In the genomic region with DNA sequence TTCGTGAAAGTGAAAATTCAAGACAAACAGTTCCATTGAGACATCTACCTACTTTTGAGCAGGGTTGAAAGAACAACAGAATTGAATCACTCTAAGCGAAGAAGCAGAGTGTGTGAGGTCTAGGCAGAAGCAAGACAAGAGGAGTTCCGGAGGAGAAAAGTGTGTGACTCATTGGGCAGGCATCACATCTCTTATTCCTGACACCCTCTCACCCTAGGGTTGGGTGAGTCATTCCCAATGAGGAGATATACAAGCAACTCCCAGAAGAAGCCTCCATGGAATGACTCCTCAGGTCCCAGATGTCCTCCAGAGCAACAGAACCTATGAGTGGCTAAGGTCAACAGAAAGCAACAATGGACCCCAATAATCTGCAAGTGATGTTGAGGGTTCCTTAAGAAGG, we compare ENCODE assay signal across 13 cellular contexts. TPM values are rescaled to one million over a fixed set of nuclear protein-coding genes. Genes with fewer than 3 reads are reported as not detected.
DNase-seq lines count a peak whose midpoint lies in the region; FAIRE-seq and TF ChIP-seq lines count a peak whose summit lies in the region.
"Had no signal": no experiment of that assay in that cellular context is flagged by ENCODE, and none has a peak within 500 bp of the region (broad histone marks: within the 10 kb centered on the region; RNA-seq: fewer than 3 reads in every experiment).

No MANE protein-coding gene starts in this region.

- H2AFZ ChIP-seq in ACC112 (ENCODE audit: low read length, unreplicated experiment): no peak overlapping the region

- no peak overlapping the region for H3K9ac ChIP-seq in kidney (ENCODE audit: low read length in 2 of 2)
- H3K9ac ChIP-seq: BLaER1 treated with 17β-estradiol and CSF1 and Interleukin-3, amounts not matched to agents 10 nM and 100 nM had no signal

- no peaks in the 10 kb centered on the region for H3K79me2 ChIP-seq in ACC112 (ENCODE audit: control insufficient read depth, insufficient read depth, low read length, unreplicated experiment)

- no peaks in the 10 kb centered on the region for H3K27me3 Mint-ChIP-seq in HFFc6 (ENCODE audit: insufficient read depth)
- H3K27me3 Mint-ChIP-seq: dendritic cell treated with granulocyte-macrophage colony-stimulating factor and Interleukin-4, amounts not matched to agents 40 ng/mL and 50 ng/mL, for 4 days had no signal

- H3K27me3 ChIP-seq in ACC112 (ENCODE audit: insufficient read depth, low read length): no peaks in the 10 kb centered on the region
- H3K27me3 ChIP-seq: BLaER1 treated with 17β-estradiol and CSF1 and Interleukin-3, amounts not matched to agents 10 nM and 100 nM had no signal

- intact Hi-C loops in kidney (cut with DNase I): no loop called here

- peaks cover 30% of the 10 kb centered on the region for H3K4me1 ChIP-seq in ACC112 (ENCODE audit: control insufficient read depth, insufficient read depth, low read length, unreplicated experiment)
- H3K4me1 ChIP-seq in kidney (ENCODE audit: control insufficient read depth in 1 of 2, insufficient read depth in 1 of 2, low read depth in 1 of 2, low read length in 2 of 2): no peaks in the 10 kb centered on the region
- H3K4me1 ChIP-seq: BLaER1 treated with 17β-estradiol and CSF1 and Interleukin-3, amounts not matched to agents 10 nM and 100 nM had no signal

- no peaks in the 10 kb centered on the region for H3K36me3 Mint-ChIP-seq in HFFc6 (ENCODE audit: low read depth)
- H3K36me3 Mint-ChIP-seq: natural killer cell treated with Interleukin-12 subunit alpha and Interleukin-12 subunit beta and Interleukin-15 and Interleukin-18, amount 100 ng/mL, for 72 hours had no signal

- DNase-seq in HFFc6 (peak; percentile 91), amniotic epithelial cell (ENCODE audit: low read depth) (peak; percentile 95), hepatic stellate cell (ENCODE audit: low spot score) (peak; percentile 74), UCSD-AML1 (lab: John Stamatoyannopoulos, UW; ENCODE audit: unreplicated experiment) (no peak), kidney (no peak), NOMO-1 treated with DMSO at 0.1 percent for 48 hours (lab: John Stamatoyannopoulos, UW; ENCODE audit: unreplicated experiment) (no peak)
- DNase-seq in effector CD8-positive, alpha-beta T cell (lab: John Stamatoyannopoulos, UW): no peak
- DNase-seq: activated effector memory CD4-positive, alpha-beta T cell treated with anti-CD3 and anti-CD28 coated beads, Interleukin-2, amount 50 U/mL, for 16 hours; NCI-H345 had no signal

- no peaks in the 10 kb centered on the region for H3K9me3 ChIP-seq in kidney (ENCODE audit: control insufficient read depth in 1 of 2, low read length in 2 of 2)
- H3K9me3 ChIP-seq: BLaER1 treated with 17β-estradiol and CSF1 and Interleukin-3, amounts not matched to agents 10 nM and 100 nM had no signal

- H3K9me3 Mint-ChIP-seq in HFFc6: no peaks in the 10 kb centered on the region
- H3K9me3 Mint-ChIP-seq: dendritic cell treated with granulocyte-macrophage colony-stimulating factor and Interleukin-4, amounts not matched to agents 40 ng/mL and 50 ng/mL, for 4 days had no signal

- TF ChIP-seq CTCF in HFFc6 (IDR thresholded peaks at IDR 0.05) (no peak), kidney (IDR thresholded peaks at IDR 0.05; ENCODE audit: borderline replicate concordance, extremely low read depth, insufficient read depth) (no peak)

- H3K4me3 ChIP-seq in ACC112 (ENCODE audit: low read depth, low read length) (peak overlapping the region; percentile 45; the same call in 1 of the 2 replicates), kidney (ENCODE audit: low read length in 2 of 2) (no peak overlapping the region)
- H3K4me3 ChIP-seq: BLaER1 treated with 17β-estradiol and CSF1 and Interleukin-3, amounts not matched to agents 10 nM and 100 nM had no signal

- H3K36me3 ChIP-seq in ACC112 (ENCODE audit: insufficient read depth, low read length) (no peaks in the 10 kb centered on the region), kidney (ENCODE audit: control insufficient read depth in 1 of 2, insufficient read depth in 2 of 2, low read length in 2 of 2) (no peaks in the 10 kb centered on the region)
- H3K36me3 ChIP-seq: BLaER1 treated with 17β-estradiol and CSF1 and Interleukin-3, amounts not matched to agents 10 nM and 100 nM had no signal

- no peak for FAIRE-seq in kidney (lab: Jason Lieb, UNC)

- H3K27ac ChIP-seq in ACC112 (ENCODE audit: low read depth, low read length) (peak overlapping the region; percentile 33), kidney (ENCODE audit: low read depth in 2 of 2, low read length in 2 of 2) (no peak overlapping the region)
- H3K27ac ChIP-seq: BLaER1 treated with 17β-estradiol and CSF1 and Interleukin-3, amounts not matched to agents 10 nM and 100 nM had no signal

- H3K4me3 Mint-ChIP-seq in HFFc6: peak overlapping the region; percentile 8
- H3K4me3 Mint-ChIP-seq: dendritic cell treated with granulocyte-macrophage colony-stimulating factor and Interleukin-4, amounts not matched to agents 40 ng/mL and 50 ng/mL, for 4 days; natural killer cell treated with Interleukin-12 subunit alpha and Interleukin-12 subunit beta and Interleukin-15 and Interleukin-18, amount 100 ng/mL, for 72 hours had no signal

- H3K27ac Mint-ChIP-seq in HFFc6: peak overlapping the region; percentile 59
- H3K27ac Mint-ChIP-seq: dendritic cell treated with granulocyte-macrophage colony-stimulating factor and Interleukin-4, amounts not matched to agents 40 ng/mL and 50 ng/mL, for 4 days; natural killer cell treated with Interleukin-12 subunit alpha and Interleukin-12 subunit beta and Interleukin-15 and Interleukin-18, amount 100 ng/mL, for 72 hours had no signal

- peaks cover 43% of the 10 kb centered on the region for H3K4me1 Mint-ChIP-seq in HFFc6 (ENCODE audit: low read depth)

RNA-seq across cellular contexts. Expression of a gene that starts 59.2 kb away (rescaled TPM):
- under 1 TPM in 1 of 6 experiments, not detected in 5; 0.03 TPM for total RNA-seq in HFFc6 (2021; fragmentation: NEBNext Ultra II Directional; extraction: Animal tissue kit (Norgen Biotek cat#: 25700))
- total RNA-seq in kidney: 0.09 TPM
- polyA plus RNA-seq in kidney (ENCODE audit: insufficient read depth, low read depth, low replicate concordance): not detected
- total RNA-seq: natural killer cell treated with Interleukin-12 subunit alpha and Interleukin-12 subunit beta and Interleukin-15 and Interleukin-18, amount 100 ng/mL, for 72 hours had no signal

Comparison
In these comparisons a context has a peak if more than half of its experiments do, and no peak if none do; other contexts are left out.
1. DNase-seq: peak in HFFc6 (single experiment), amniotic epithelial cell (single experiment) and hepatic stellate cell (single experiment); none in effector CD8-positive, alpha-beta T cell (single experiment), UCSD-AML1 (single experiment), kidney (single experiment) and NOMO-1 treated with DMSO at 0.1 percent for 48 hours (single experiment).